8 cellular contexts compared by ENCODE assay signal in the genomic region with DNA sequence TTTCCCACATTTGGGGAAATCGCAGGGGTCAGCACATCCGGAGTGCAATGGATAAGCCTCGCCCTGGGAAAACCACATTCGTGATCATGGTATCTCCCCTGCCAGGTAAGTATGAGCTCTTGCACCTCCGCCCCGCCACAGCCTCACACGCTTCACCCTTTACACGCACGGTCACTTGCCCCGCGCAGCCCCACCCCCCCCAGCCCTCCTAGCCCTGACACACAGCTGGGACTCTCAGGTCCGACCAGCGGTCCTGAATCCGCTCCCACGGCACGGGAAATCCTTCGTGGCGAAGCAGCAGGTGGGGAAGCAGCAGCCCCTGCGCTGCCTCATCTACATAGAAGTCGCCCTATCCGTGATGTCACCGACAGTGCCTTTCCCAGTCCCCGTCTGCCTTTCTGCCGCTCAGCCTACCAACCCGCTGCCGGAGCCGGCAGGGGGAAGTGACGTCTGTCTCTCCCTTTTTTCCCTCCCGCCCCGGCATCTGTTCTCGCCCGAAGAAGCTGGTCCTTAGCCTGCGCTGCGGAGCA. TPM values are rescaled to one million over a fixed set of nuclear protein-coding genes. Genes with fewer than 3 reads are reported as not detected.
DNase-seq lines count a peak whose midpoint lies in the region; ATAC-seq and TF ChIP-seq lines count a peak whose summit lies in the region.
"Not testable (repeated sequence)": the region's sequence is repeated elsewhere in the genome, so short reads cannot be mapped to it uniquely, and the experiment has no call there.

No MANE protein-coding gene starts in this region.

- H3K27ac ChIP-seq in OCI-LY1 (ENCODE audit: low read depth, low read length, poor library complexity, severe bottlenecking), result peak overlapping the region; percentile 54

- peak overlapping the region; percentile 93 for H3K27ac Mint-ChIP-seq in activated CD8-positive, alpha-beta memory T cell treated with anti-CD3 and anti-CD28 coated beads, Interleukin-2, amount 10 ng/mL, durations not matched to agents 7 days and 5 days

- H3K4me2 ChIP-seq in OCI-LY1 (ENCODE audit: low read length), result peak overlapping the region; percentile 42; the same call in 1 of the 2 replicates

- H3K79me2 ChIP-seq in OCI-LY1 (ENCODE audit: insufficient read depth, low read length), result not testable (repeated sequence)

- not testable (repeated sequence) for H3F3A ChIP-seq in OCI-LY1 (ENCODE audit: insufficient read depth, low read length)

- not testable (repeated sequence) for H3K36me3 ChIP-seq in OCI-LY1 (ENCODE audit: insufficient read depth, low read length)

- H3K9me3 Mint-ChIP-seq in activated CD8-positive, alpha-beta memory T cell treated with anti-CD3 and anti-CD28 coated beads, Interleukin-2, amount 10 ng/mL, durations not matched to agents 7 days and 5 days (ENCODE audit: low read depth), result not testable (repeated sequence)

- ATAC-seq in HG03280 (IDR thresholded peaks at IDR 0.05; ENCODE audit: unreplicated experiment), result peak; percentile 62
- ATAC-seq in activated CD8-positive, alpha-beta memory T cell treated with anti-CD3 and anti-CD28 coated beads, Interleukin-2, amount 10 ng/mL, durations not matched to agents 7 days and 5 days, result peak; percentile 58

- peak; percentile 65 for TF ChIP-seq POLR2A in GM19099 (IDR thresholded peaks at IDR 0.05; ENCODE audit: extremely low read depth, insufficient read length, low read depth)

- H3K4me1 ChIP-seq in OCI-LY1 (ENCODE audit: insufficient read depth, low read length, severe bottlenecking), result not testable (repeated sequence)

- not testable (repeated sequence) for H3K9me2 ChIP-seq in OCI-LY1 (ENCODE audit: low read depth, low read length)

- DNase-seq in AG08395 (ENCODE audit: low spot score) (peak; percentile 1), dermis microvascular lymphatic vessel endothelial cell (ENCODE audit: low read depth in 2 of 2) (peak; percentile 52 to 87), left kidney (ENCODE audit: low read depth, low spot score) (peak; percentile 85)
- peak; percentile 82 for DNase-seq in activated CD8-positive, alpha-beta memory T cell treated with anti-CD3 and anti-CD28 coated beads, Interleukin-2, amount 10 ng/mL, durations not matched to agents 7 days and 5 days
- peak; percentile 40 to 48 (median 44) for DNase-seq in stimulated activated CD4-positive, alpha-beta T cell treated with anti-CD3 and anti-CD28 coated beads, Interleukin-1b, Interleukin-23, amount 100 ng/mL, for 24 hours (ENCODE audit: low read depth in 4 of 4, low spot score in 1 of 4)

- not testable (repeated sequence) for TF ChIP-seq CTCF in OCI-LY1 (IDR thresholded peaks at IDR 0.05; ENCODE audit: low read length)

- not testable (repeated sequence) for H3K36me3 Mint-ChIP-seq in activated CD8-positive, alpha-beta memory T cell treated with anti-CD3 and anti-CD28 coated beads, Interleukin-2, amount 10 ng/mL, durations not matched to agents 7 days and 5 days

- H3K4me1 Mint-ChIP-seq in activated CD8-positive, alpha-beta memory T cell treated with anti-CD3 and anti-CD28 coated beads, Interleukin-2, amount 10 ng/mL, durations not matched to agents 7 days and 5 days, result not testable (repeated sequence)

- CTCF ChIA-PET in activated CD8-positive, alpha-beta memory T cell treated with anti-CD3 and anti-CD28 coated beads, Interleukin-2, amount 10 ng/mL, durations not matched to agents 7 days and 5 days (lab: Charles Lee), result not testable (repeated sequence)

- not testable (repeated sequence) for H3K27me3 ChIP-seq in OCI-LY1 (ENCODE audit: insufficient read depth, low read length)

- not testable (repeated sequence) for H2AFZ ChIP-seq in OCI-LY1 (ENCODE audit: low read length)

- H3K4me3 Mint-ChIP-seq in activated CD8-positive, alpha-beta memory T cell treated with anti-CD3 and anti-CD28 coated beads, Interleukin-2, amount 10 ng/mL, durations not matched to agents 7 days and 5 days, result peak overlapping the region; percentile 59

- not testable (repeated sequence) for H3K9ac ChIP-seq in OCI-LY1 (ENCODE audit: low read length)

- H3K4me3 ChIP-seq in OCI-LY1 (ENCODE audit: low read depth, low read length, poor library complexity, severe bottlenecking), result peak overlapping the region; percentile 22

- not testable (repeated sequence) for H4K20me1 ChIP-seq in OCI-LY1 (ENCODE audit: insufficient read depth, low read length)

- H3K27me3 Mint-ChIP-seq in activated CD8-positive, alpha-beta memory T cell treated with anti-CD3 and anti-CD28 coated beads, Interleukin-2, amount 10 ng/mL, durations not matched to agents 7 days and 5 days, result not testable (repeated sequence)

- not testable (repeated sequence) for H3K9me3 ChIP-seq in OCI-LY1 (ENCODE audit: low read length)

RNA-seq across cellular contexts. Expression of gene PPIAL4F, which starts 31.9 kb away (rescaled TPM):
- not detected for total RNA-seq in activated CD8-positive, alpha-beta memory T cell treated with anti-CD3 and anti-CD28 coated beads, Interleukin-2, amount 10 ng/mL, durations not matched to agents 7 days and 5 days
- total RNA-seq in dermis microvascular lymphatic vessel endothelial cell, result not detected in 2 replicates

Comparison
In these comparisons a context has a peak if more than half of its experiments do, and no peak if none do; other contexts are left out.
1. Peak in every context shown above with its lines: DNase-seq, ATAC-seq, H3K4me3 ChIP-seq and H3K27ac ChIP-seq.
2. DNase-seq: peak in every context shown above with its lines; median percentile 85 in left kidney; 82 in activated CD8-positive, alpha-beta memory T cell treated with anti-CD3 and anti-CD28 coated beads, Interleukin-2, amount 10 ng/mL, durations not matched to agents 7 days and 5 days; 70 in dermis microvascular lymphatic vessel endothelial cell; 44 in stimulated activated CD4-positive, alpha-beta T cell treated with anti-CD3 and anti-CD28 coated beads, Interleukin-1b, Interleukin-23, amount 100 ng/mL, for 24 hours; 1 in AG08395.